ENCODE assay signal across 8 cellular contexts in genomic region chr5:131795879-131796792, GRCh38. TPM values are rescaled to one million over a fixed set of nuclear protein-coding genes. Genes with fewer than 3 reads are reported as not detected.
DNase-seq lines count a peak whose midpoint lies in the region; ATAC-seq, FAIRE-seq and TF ChIP-seq lines count a peak whose summit lies in the region.

No MANE protein-coding gene starts in this region.

- FAIRE-seq in HepG2 (lab: Jason Lieb, UNC): no peak

- H3K36me3 ChIP-seq in HepG2 (replicated peaks in 1 of 2; ENCODE audit: control insufficient read depth in 1 of 2, insufficient read depth in 2 of 2, low read length in 2 of 2): no peaks in the 10 kb centered on the region

- 1% methylated on average over 33 of the region's 56 CpGs for WGBS in HepG2 (ENCODE audit: low lambda C conversion rate)

- intact Hi-C loops in HepG2 (cut with micrococcal nuclease; ENCODE audit: unreplicated experiment): loop anchor here (5.0 kb wide), 2 partner anchors 54 to 209 kb away; no protein-coding TSS in a partner anchor

- H3K9me3 ChIP-seq in HepG2 (ENCODE audit: low read length): no peaks in the 10 kb centered on the region

- in situ Hi-C loops in HepG2 (cut with HindIII; ENCODE audit: extremely low pct_ligation_motif_present, low pct_unique_long_range_greater_than_20kb): no loop called here

- POLR2A ChIA-PET in WTC11 (lab: Charles Lee) (interaction anchor here (0.8 to 1.5 kb wide), 4 partner anchors 12 to 196 kb away, joined by 3 to 4 read pairs (median 4); no protein-coding TSS in a partner anchor), HepG2 (lab: Yijun Ruan, JAX) (interaction anchor here (0.6 to 3.9 kb wide), 19 partner anchors 9 to 217 kb away, joined by 3 to 91 read pairs (median 5); no protein-coding TSS in a partner anchor)

- peak overlapping the region; percentile 99 for H3K27ac ChIP-seq in HepG2 (ENCODE audit: extremely low read length, insufficient read depth, low read length)

- TF ChIP-seq CTCF in WTC11 (IDR thresholded peaks at IDR 0.05) (no peak), HepG2 (CRISPR knock-in tag; IDR thresholded peaks at IDR 0.05) (no peak)

- no peaks in the 10 kb centered on the region for H3K36me3 Mint-ChIP-seq in WTC11

- H3K9ac ChIP-seq in HepG2 (ENCODE audit: insufficient read depth, low read depth, low read length): peak overlapping the region; percentile 100

- ATAC-seq in GM21529 (IDR thresholded peaks at IDR 0.05; ENCODE audit: unreplicated experiment) (peak; percentile 16), WTC11 (peak; percentile 33), HepG2 (peak; percentile 56)

- peak overlapping the region; percentile 90 to 96 (median 95) for H3K4me3 ChIP-seq in HepG2 (replicated peaks in 1 of 3; ENCODE audit: insufficient read depth in 1 of 3, low read depth in 2 of 3, low read length in 3 of 3)

- peaks cover 18% of the 10 kb centered on the region for H3K4me1 Mint-ChIP-seq in WTC11

- no peaks in the 10 kb centered on the region for H3K9me3 Mint-ChIP-seq in WTC11

- TSS peak; percentile 66 for BruUV-seq in HepG2 (replicated peaks; lab: Mats Ljungman, UMichigan)

- H4K20me1 ChIP-seq in HepG2 (ENCODE audit: insufficient read depth, low read length): peaks cover 38% of the 10 kb centered on the region

- H3K4me1 ChIP-seq in HepG2 (ENCODE audit: insufficient read depth, low read length): peaks cover 36% of the 10 kb centered on the region

- H3K79me2 ChIP-seq in HepG2 (ENCODE audit: insufficient read depth, low read length): peaks cover 53% of the 10 kb centered on the region

- DNase-seq in EL: peak; percentile 54
- DNase-seq in HuH-7.5 (ENCODE audit: low spot score): peak; percentile 38
- DNase-seq in WTC11 (ENCODE audit: low spot score): peak; percentile 52
- peak; percentile 62 for DNase-seq in dedifferentiated amniotic fluid mesenchymal stem cell (ENCODE audit: extremely low spot score)
- DNase-seq in HepG2 (ENCODE audit: low spot score): peak; percentile 32
- peak; percentile 5 to 37 for DNase-seq in stimulated activated CD4-positive, alpha-beta T cell treated with anti-CD3 and anti-CD28 coated beads, Interleukin-4, amount 100 ng/mL, for 4 hours
- no peak for DNase-seq in NCI-H187 treated with DMSO at 0.1 percent for 48 hours (lab: John Stamatoyannopoulos, UW)

- H3K27me3 ChIP-seq in HepG2 (ENCODE audit: control insufficient read depth in 1 of 2, insufficient read depth in 2 of 2, low read length in 2 of 2): no peaks in the 10 kb centered on the region; a peak in 1 of 5 replicates

- H3K4me3 Mint-ChIP-seq in WTC11: peak overlapping the region; percentile 97

- peak overlapping the region; percentile 79 for H3K4me2 ChIP-seq in HepG2 (ENCODE audit: low read depth, low read length)

- 0 out of 4 replicates have a peak, but pooled peaks of 1 of the 2 experiments have one; percentile 3 for TF ChIP-seq POLR2A in HepG2 (IDR thresholded peaks at IDR 0.05; ENCODE audit: insufficient read depth in 1 of 2, low read depth in 2 of 2, low read length in 2 of 2)

- TF ChIP-seq EP300 in HepG2 (IDR thresholded peaks at IDR 0.05; ENCODE audit: low read depth in 2 of 2, low read length in 2 of 2) (no peak), HepG2 (CRISPR knock-in tag; IDR thresholded peaks at IDR 0.05; ENCODE audit: borderline replicate concordance) (no peak)

- peaks cover 23% of the 10 kb centered on the region for H3K27me3 Mint-ChIP-seq in WTC11 (ENCODE audit: low read depth)

- TF ChIP-seq RAD21 in HepG2 (CRISPR knock-in tag; IDR thresholded peaks at IDR 0.05): no peak

- no peak overlapping the region for H2AFZ ChIP-seq in HepG2 (ENCODE audit: low read length)

- CTCF ChIA-PET in WTC11 (lab: Charles Lee) (interaction anchor here (1.0 to 2.4 kb wide), 6 partner anchors 17 to 431 kb away, joined by 3 to 15 read pairs (median 6); partner anchors contain the start of gene P4HA2), HepG2 (lab: Yijun Ruan, JAX; ENCODE audit: low intra/inter-chr PET ratio, low total read pairs) (no interaction called here)

- H3K27ac Mint-ChIP-seq in WTC11: peak overlapping the region; percentile 92

TF ChIP-seq in WTC11, 78 proteins besides CTCF, POLR2A, EP300 and RAD21 (continues in another document):
- TF ChIP-seq FOXK1 (CRISPR knock-in tag; IDR thresholded peaks at IDR 0.05): peak; percentile 38; the same call in 1 of the 2 replicates
- TF ChIP-seq SMAD3 (CRISPR knock-in tag; IDR thresholded peaks at IDR 0.05; ENCODE audit: borderline replicate concordance): peak; percentile 33; the same call in 1 of the 2 replicates
- no peak for TF ChIP-seq ATF3 (CRISPR knock-in tag; conservative IDR thresholded peaks at IDR 0.05)
- no peak for TF ChIP-seq SP1 (CRISPR knock-in tag; conservative IDR thresholded peaks at IDR 0.05)
- TF ChIP-seq CREM (CRISPR knock-in tag; IDR thresholded peaks at IDR 0.05): no peak
- no peak; the same call in 1 of the 2 replicates for TF ChIP-seq KAT7 (CRISPR knock-in tag; IDR thresholded peaks at IDR 0.05; ENCODE audit: borderline replicate concordance)

TF ChIP-seq in HepG2, 621 proteins besides CTCF, POLR2A, EP300 and RAD21 (continues in another document):
- TF ChIP-seq ZSCAN12 (CRISPR knock-in tag; IDR thresholded peaks at IDR 0.05) (no peak), HMG20B (CRISPR knock-in tag; conservative IDR thresholded peaks at IDR 0.05) (no peak), MIER2 (CRISPR knock-in tag; IDR thresholded peaks at IDR 0.05) (no peak), CENPX (CRISPR knock-in tag; IDR thresholded peaks at IDR 0.05) (no peak), ZNF30 (CRISPR knock-in tag; IDR thresholded peaks at IDR 0.05) (no peak), ZNF703 (CRISPR knock-in tag; IDR thresholded peaks at IDR 0.05; ENCODE audit: borderline replicate concordance) (no peak), ATF7-NPFF (CRISPR knock-in tag; IDR thresholded peaks at IDR 0.05; ENCODE audit: low read depth) (peak; percentile 11; the same call in 1 of the 2 replicates), ZMAT3 (CRISPR knock-in tag; conservative IDR thresholded peaks at IDR 0.05) (no peak; the same call in 1 of the 2 replicates)

RNA-seq across cellular contexts. Expression of gene FNIP1, which starts 0.7 kb away (rescaled TPM):
- total RNA-seq in WTC11 (2021): 17.2 to 20.0 TPM (median 19.0 TPM) in 3 replicates
- 29.3 and 39.7 TPM in 2 replicates for total RNA-seq in HepG2 (2016; rRNA removed; fragmentation: Illumina TruSeq; extraction: Trizol)
- total RNA-seq in HepG2 (2016; cell fraction: cytosol; rRNA removed; fragmentation: Illumina TruSeq; extraction: Trizol; ENCODE audit: low read depth): 10.9 and 11.5 TPM in 2 replicates
- total RNA-seq in HepG2 (2016; cell fraction: insoluble cytoplasmic fraction; rRNA removed; fragmentation: Illumina TruSeq; extraction: Trizol): 26.2 and 39.3 TPM in 2 replicates
- 18.6 and 20.6 TPM in 2 replicates for total RNA-seq in HepG2 (2016; cell fraction: membrane; rRNA removed; fragmentation: Illumina TruSeq; extraction: Trizol)
- 50.1 and 54.5 TPM in 2 replicates for total RNA-seq in HepG2 (2016; cell fraction: nucleus; rRNA removed; fragmentation: Illumina TruSeq; extraction: Trizol)
- 8.7 and 10.9 TPM in 2 replicates for polyA plus RNA-seq in HepG2 (2011; rRNA removed)
- polyA plus RNA-seq in HepG2 (2011; cell fraction: cytosol; rRNA removed): 4.9 and 5.9 TPM in 2 replicates
- 12.5 and 14.4 TPM in 2 replicates for polyA plus RNA-seq in HepG2 (2011; cell fraction: nucleus; rRNA removed)
- 8.0 and 10.1 TPM in 2 replicates for polyA plus RNA-seq in HepG2 (2012)
- 5.3 and 6.4 TPM in 2 replicates for polyA plus RNA-seq in HepG2 (2016; cell fraction: cytosol; fragmentation: Illumina TruSeq; extraction: Trizol; ENCODE audit: low read depth)
- 9.4 and 11.6 TPM in 2 replicates for polyA plus RNA-seq in HepG2 (2016; cell fraction: insoluble cytoplasmic fraction; fragmentation: Illumina TruSeq; extraction: Trizol; ENCODE audit: low read depth)
- polyA plus RNA-seq in HepG2 (2016; cell fraction: membrane; fragmentation: Illumina TruSeq; extraction: Trizol; ENCODE audit: low read depth): 6.8 and 7.6 TPM in 2 replicates
- 22.9 and 24.1 TPM in 2 replicates for polyA plus RNA-seq in HepG2 (2016; cell fraction: nucleus; fragmentation: Illumina TruSeq; extraction: Trizol; ENCODE audit: insufficient read depth, low read depth)
- 24.3 and 34.9 TPM in 2 replicates for polyA minus RNA-seq in HepG2 (2011; rRNA and poly(A)+ RNA removed; ENCODE audit: low replicate concordance)
- polyA minus RNA-seq in HepG2 (2011; cell fraction: cytosol; rRNA and poly(A)+ RNA removed): 17.7 and 18.6 TPM in 2 replicates
- polyA minus RNA-seq in HepG2 (2011; cell fraction: nucleus; rRNA and poly(A)+ RNA removed): 90.8 and 104 TPM in 2 replicates
